ENCODE assay signal across 8 cellular contexts in the genomic region with DNA sequence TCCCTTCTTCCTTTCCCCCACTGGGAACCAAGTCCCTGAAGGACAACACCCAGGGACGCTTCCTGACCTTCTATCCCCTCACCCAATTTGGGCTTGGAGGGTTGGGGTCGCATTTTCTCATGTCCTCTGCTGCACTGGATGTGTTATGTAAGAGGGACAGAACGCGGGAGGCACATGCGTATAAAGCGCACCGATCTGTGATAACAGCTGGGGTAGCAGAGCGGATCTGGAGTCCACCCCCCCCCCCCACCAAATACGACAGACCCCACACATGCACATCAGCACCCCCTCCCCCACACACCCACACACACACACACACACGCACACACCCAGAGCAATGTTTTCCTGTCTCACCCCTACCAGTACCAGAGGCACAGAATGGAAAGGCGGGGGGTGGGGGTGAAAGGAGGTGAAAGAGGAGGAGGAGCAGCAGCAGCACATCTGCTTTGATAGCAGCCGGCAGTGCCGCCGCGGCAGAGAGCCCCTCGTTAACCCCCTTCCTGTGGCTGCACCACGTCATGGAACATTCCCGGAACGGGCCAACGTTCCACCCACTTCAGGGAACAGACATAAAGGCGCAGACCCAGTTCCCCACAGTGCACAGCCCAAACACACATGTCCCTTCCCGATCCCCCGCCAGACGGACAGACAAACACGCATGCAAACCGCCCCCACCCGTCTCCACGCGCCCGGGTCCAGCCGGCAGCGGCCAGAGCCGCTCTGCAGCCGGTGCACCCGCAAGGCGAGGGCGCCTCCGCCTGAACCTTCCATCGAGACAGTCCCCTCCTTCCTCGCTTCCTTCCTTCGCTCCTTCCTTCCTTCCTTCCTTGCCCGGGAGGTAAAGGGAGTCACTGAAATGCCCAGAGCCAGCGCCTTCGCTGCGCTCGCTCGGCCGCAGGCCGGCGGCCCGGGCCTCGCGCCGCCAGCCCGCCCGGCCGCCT. TPM values are rescaled to one million over a fixed set of nuclear protein-coding genes. Genes with fewer than 3 reads are reported as not detected.
DNase-seq lines count a peak whose midpoint lies in the region; ATAC-seq, FAIRE-seq and TF ChIP-seq lines count a peak whose summit lies in the region.

No MANE protein-coding gene starts in this region.

- intact Hi-C loops in cardiac septum (cut with DNase I): loop anchor here (1.0 to 10.0 kb wide), 8 partner anchors 18 to 280 kb away; no protein-coding TSS in a partner anchor
- intact Hi-C loops in transverse colon (cut with DNase I; ENCODE audit: low total_unique reads): loop anchor here (10.0 kb wide), 1 partner anchor 60 kb away; no protein-coding TSS in a partner anchor

- peaks cover 7% of the 10 kb centered on the region for H3K36me3 Mint-ChIP-seq in activated naive CD8-positive, alpha-beta T cell treated with anti-CD3 and anti-CD28 coated beads, Interleukin-2, amount 50 U/mL, for 24 hours (ENCODE audit: low read depth)

- peaks cover 9 to 30% (median 13%) of the 10 kb centered on the region in 4 donors for H3K4me1 ChIP-seq in transverse colon

- H3K27me3 ChIP-seq in transverse colon: no peaks in the 10 kb centered on the region

- H3K9me3 Mint-ChIP-seq in activated naive CD8-positive, alpha-beta T cell treated with anti-CD3 and anti-CD28 coated beads, Interleukin-2, amount 50 U/mL, for 24 hours: no peaks in the 10 kb centered on the region

- H3K36me3 ChIP-seq in transverse colon: no peaks in the 10 kb centered on the region

- peak overlapping the region; percentile 94 to 99 (median 98) for H3K27ac ChIP-seq in transverse colon

- WGBS in transverse colon (ENCODE audit: low coverage in 1 of 2), 2 donors: 0 to 2% methylated on average over 2 to 56 of the region's 57 CpGs

- TF ChIP-seq EP300 in transverse colon (IDR thresholded peaks at IDR 0.05; ENCODE audit: low read depth): peak; percentile 95

- in situ Hi-C loops in transverse colon (cut with MboI; ENCODE audit: low pct_ligation_motif_present in 1 of 4, low pct_unique_long_range_greater_than_20kb in 1 of 4, low sequenced_read_pairs in 3 of 4): no loop called here

- peak overlapping the region; percentile 97 for H3K4me3 Mint-ChIP-seq in activated naive CD8-positive, alpha-beta T cell treated with anti-CD3 and anti-CD28 coated beads, Interleukin-2, amount 50 U/mL, for 24 hours

- peak; percentile 88 for FAIRE-seq in GM12891 (lab: Jason Lieb, UNC)
- peak; percentile 40 for FAIRE-seq in HTR-8/SVneo (lab: Jason Lieb, UNC)

- peak; percentile 50 for ATAC-seq in activated naive CD8-positive, alpha-beta T cell treated with anti-CD3 and anti-CD28 coated beads, Interleukin-2, amount 50 U/mL, for 24 hours

- peaks cover 3% of the 10 kb centered on the region for H3K27me3 Mint-ChIP-seq in activated naive CD8-positive, alpha-beta T cell treated with anti-CD3 and anti-CD28 coated beads, Interleukin-2, amount 50 U/mL, for 24 hours

- DNase-seq in GM12891 (ENCODE audit: insufficient read length, low spot score): peak; percentile 31
- peak; percentile 67 for DNase-seq in HTR-8/SVneo (ENCODE audit: insufficient read length, low spot score)
- peak; percentile 85 for DNase-seq in SW480 (ENCODE audit: low spot score)
- peak; percentile 95 for DNase-seq in activated naive CD8-positive, alpha-beta T cell treated with anti-CD3 and anti-CD28 coated beads, Interleukin-2, amount 50 U/mL, for 24 hours
- DNase-seq in cardiac septum (ENCODE audit: low spot score): peak; percentile 91
- peak; percentile 69 for DNase-seq in pons (ENCODE audit: low spot score)
- peak; percentile 89 for DNase-seq in transverse colon
- no peak for DNase-seq in NCI-H1436 treated with DMSO at 0.1 percent for 48 hours (lab: John Stamatoyannopoulos, UW)

- H3K27ac Mint-ChIP-seq in activated naive CD8-positive, alpha-beta T cell treated with anti-CD3 and anti-CD28 coated beads, Interleukin-2, amount 50 U/mL, for 24 hours: peak overlapping the region; percentile 100

- TF ChIP-seq POLR2A in GM12891 (IDR thresholded peaks at IDR 0.05; ENCODE audit: low read depth, low read length) (peak; percentile 99), transverse colon (IDR thresholded peaks at IDR 0.05) (peak; percentile 87)

- H3K9me3 ChIP-seq in transverse colon: no peaks in the 10 kb centered on the region

- peak overlapping the region; percentile 80 to 87 (median 83) for H3K4me3 ChIP-seq in transverse colon

- no peak for TF ChIP-seq CTCF in transverse colon (IDR thresholded peaks at IDR 0.05)

- H3K4me1 Mint-ChIP-seq in activated naive CD8-positive, alpha-beta T cell treated with anti-CD3 and anti-CD28 coated beads, Interleukin-2, amount 50 U/mL, for 24 hours: peaks cover 68% of the 10 kb centered on the region

TF ChIP-seq in GM12891, 5 proteins besides CTCF, POLR2A, EP300 and RAD21:
- TF ChIP-seq PAX5 (IDR thresholded peaks at IDR 0.05; ENCODE audit: insufficient read depth, low read length, severe bottlenecking): no peak
- peak; percentile 98 for TF ChIP-seq POLR2AphosphoS5 (IDR thresholded peaks at IDR 0.05; ENCODE audit: low read depth, low read length)
- TF ChIP-seq TAF1 (IDR thresholded peaks at IDR 0.05; ENCODE audit: low read depth, low read length): peak; percentile 74
- peak; percentile 19; the same call in 1 of the 2 replicates for TF ChIP-seq SPI1 (IDR thresholded peaks at IDR 0.05; ENCODE audit: low read depth, low read length)
- TF ChIP-seq POU2F2 (IDR thresholded peaks at IDR 0.05; ENCODE audit: low read depth, low read length): peak; percentile 89

RNA-seq across cellular contexts. Expression of a gene that starts 0.6 kb away (rescaled TPM):
- 3.5 TPM for polyA plus RNA-seq in GM12891 (2012; ENCODE audit: low read depth, missing spikeins)
- 25.7 TPM for total RNA-seq in cardiac septum
- total RNA-seq in transverse colon: 10 to 100 TPM in 3 of 4 donors, 1 to 10 TPM in 1; 10.0 to 22.5 (median 13.7) TPM
